ENCODE assay signal across 8 cellular contexts in genomic region chr1:166975361-166976129, GRCh38. TPM values are rescaled to one million over a fixed set of nuclear protein-coding genes. Genes with fewer than 3 reads are reported as not detected.
DNase-seq lines count a peak whose midpoint lies in the region; ATAC-seq and TF ChIP-seq lines count a peak whose summit lies in the region.

TSS of gene ILDR2 (minus strand) at chr1:166975540. CDS start at chr1:166975268, 272 bp downstream.

- intact Hi-C loops in left ventricle myocardium superior (cut with micrococcal nuclease) (no loop called here), vagina (cut with DNase I) (no loop called here)

- H3K79me2 ChIP-seq in SK-N-SH (ENCODE audit: insufficient read depth): no peaks in the 10 kb centered on the region

- no peak for TF ChIP-seq RAD21 in SK-N-SH (IDR thresholded peaks at IDR 0.05; ENCODE audit: low read length)

- H3K4me3 ChIP-seq in SK-N-SH (ENCODE audit: low read depth in 2 of 2, low read length in 1 of 2) (peak within 1 kb of the TSS; percentile 55 to 74), vagina (peak within 1 kb of the TSS; percentile 68 to 83)

- ATAC-seq in GM19025 (IDR thresholded peaks at IDR 0.05; ENCODE audit: low read depth, unreplicated experiment) (peak; percentile 65), HG03442 (IDR thresholded peaks at IDR 0.05; ENCODE audit: unreplicated experiment) (peak; percentile 59), left ventricle myocardium superior (peak; percentile 92)

- H3K27ac ChIP-seq in SK-N-SH (ENCODE audit: low read depth in 2 of 2, low read length in 1 of 2) (no peak within 1 kb of the TSS), vagina (peak within 1 kb of the TSS; percentile 48)

- no peak for TF ChIP-seq EP300 in SK-N-SH (IDR thresholded peaks at IDR 0.05; ENCODE audit: borderline replicate concordance in 1 of 2, low read depth in 1 of 2, low read length in 1 of 2)

- peak within 1 kb of the TSS; percentile 91 for H3K4me2 ChIP-seq in SK-N-SH

- POLR2A ChIA-PET in SK-N-SH (lab: Yijun Ruan, JAX): no interaction called here

- WGBS in SK-N-SH (ENCODE audit: low lambda C conversion rate): 3% methylated on average over 21 of the region's 97 CpGs

- H3K9ac ChIP-seq in SK-N-SH: no peak within 1 kb of the TSS

- TF ChIP-seq POLR2A in vagina (IDR thresholded peaks at IDR 0.05): no peak

- peak; percentile 65 for DNase-seq in AG20443 (ENCODE audit: low spot score)
- peak; percentile 78 for DNase-seq in SK-N-SH
- DNase-seq in activated naive CD8-positive, alpha-beta T cell treated with anti-CD3 and anti-CD28 coated beads, Interleukin-2, amount 50 U/mL, for 16 hours (ENCODE audit: low read depth, low spot score): peak; percentile 30
- peak; percentile 70 for DNase-seq in left ventricle myocardium superior
- peak; percentile 57 for DNase-seq in putamen (ENCODE audit: low spot score)
- no peak for DNase-seq in vagina (ENCODE audit: extremely low spot score in 2 of 2)

- H3K9me3 ChIP-seq in SK-N-SH (no peaks in the 10 kb centered on the region), vagina (no peaks in the 10 kb centered on the region)

- H3F3A ChIP-seq in SK-N-SH (replicated peaks; ENCODE audit: insufficient read depth): no peaks in the 10 kb centered on the region

- peak within 1 kb of the TSS; percentile 83 for H2AFZ ChIP-seq in SK-N-SH (ENCODE audit: low read depth)

- CTCF ChIA-PET in SK-N-SH (lab: Yijun Ruan, JAX): interaction anchor here (0.6 to 3.2 kb wide), 4 partner anchors 11 to 84 kb away, joined by 3 to 17 read pairs (median 8); no protein-coding TSS in a partner anchor

- H4K20me1 ChIP-seq in SK-N-SH (ENCODE audit: insufficient read depth): no peaks in the 10 kb centered on the region

- H3K36me3 ChIP-seq in SK-N-SH (replicated peaks in 1 of 2; ENCODE audit: control insufficient read depth in 1 of 2, insufficient read depth in 2 of 2, low read length in 1 of 2) (no peaks in the 10 kb centered on the region), vagina (no peaks in the 10 kb centered on the region)

- no peaks in the 10 kb centered on the region for H3K9me2 ChIP-seq in SK-N-SH

- TF ChIP-seq CTCF in SK-N-SH (IDR thresholded peaks at IDR 0.05) (no peak), vagina (IDR thresholded peaks at IDR 0.05) (no peak)

- H3K27me3 ChIP-seq in SK-N-SH (ENCODE audit: insufficient read depth) (peaks cover 51% of the 10 kb centered on the region), vagina (no peaks in the 10 kb centered on the region)

- H3K4me1 ChIP-seq in SK-N-SH (ENCODE audit: control insufficient read depth in 1 of 2, insufficient read depth in 2 of 2, low read depth in 1 of 2, low read length in 1 of 2) (peaks cover 0 to 7% of the 10 kb centered on the region in 2 experiments; a peak in 1 of 4 replicates), vagina (peaks cover 6% of the 10 kb centered on the region)

TF ChIP-seq in SK-N-SH, 30 proteins besides CTCF, POLR2A, EP300 and RAD21:
- TF ChIP-seq POLR2AphosphoS5 (IDR thresholded peaks at IDR 0.05; ENCODE audit: low read depth, low read length) (no peak), FOXJ3 (CRISPR knock-in tag; IDR thresholded peaks at IDR 0.05) (no peak), FOXM1 (IDR thresholded peaks at IDR 0.05; ENCODE audit: low read depth) (no peak), USF1 (IDR thresholded peaks at IDR 0.05; ENCODE audit: borderline replicate concordance, low read depth) (peak; percentile 44; the same call in 1 of the 2 replicates), CHD2 (IDR thresholded peaks at IDR 0.05; ENCODE audit: low read length, partially characterized antibody) (no peak), TAF1 (IDR thresholded peaks at IDR 0.05; ENCODE audit: borderline replicate concordance, low read depth, low read length) (no peak), JUND (IDR thresholded peaks at IDR 0.05) (no peak), MAX (IDR thresholded peaks at IDR 0.05; ENCODE audit: low read depth) (no peak), PBX3 (IDR thresholded peaks at IDR 0.05) (no peak)
TF ChIP-seq in SK-N-SH: peak in this region for 1.

RNA-seq across cellular contexts. Expression of gene ILDR2, which starts in this region (rescaled TPM):
- polyA plus RNA-seq in SK-N-SH (2012; rRNA removed): 0.05 and 0.24 TPM in 2 replicates
- polyA plus RNA-seq in SK-N-SH (2012; cell fraction: cytosol; rRNA removed): 0.09 and 0.14 TPM in 2 replicates
- polyA plus RNA-seq in SK-N-SH (2012; cell fraction: nucleus; rRNA removed): 0.06 and 0.10 TPM in 2 replicates
- 1.6 TPM for total RNA-seq in left ventricle myocardium superior
- total RNA-seq in vagina: 0.25 TPM

Comparison
In these comparisons a context has a peak if more than half of its experiments do, and no peak if none do; other contexts are left out.
1. Peak in DNase-seq, H3K4me3 ChIP-seq and H3K4me2 ChIP-seq in SK-N-SH; RNA of the gene not detected or under 1 TPM.
2. DNase-seq: peak in AG20443 (single experiment), activated naive CD8-positive, alpha-beta T cell treated with anti-CD3 and anti-CD28 coated beads, Interleukin-2, amount 50 U/mL, for 16 hours (single experiment), left ventricle myocardium superior (single experiment) and putamen (single experiment); none in vagina (0 of 2).
3. Peak in every context shown above with its lines, with median percentiles within 50 percentile points of each other: ATAC-seq.